In genomic region chr4:54449999-54450398, GRCh38 we compare ENCODE assay signal across 24 cellular contexts.
"Had no signal": no experiment of that assay in that cellular context is flagged by ENCODE, and none has a peak within 500 bp of the region (broad histone marks: within the 10 kb centered on the region; RNA-seq: fewer than 3 reads in every experiment).

No MANE protein-coding gene starts in this region.

- H3K4me3 ChIP-seq: left ventricle myocardium inferior, lung, mucosa of descending colon, ovary, skin epidermis, stomach, testis, thyroid gland, transverse colon, upper lobe of right lung, uterus had no signal

- H3K9me3 ChIP-seq: ovary, testis, thyroid gland, transverse colon, upper lobe of right lung, uterus had no signal

- H3K4me1 ChIP-seq: left ventricle myocardium inferior, stomach, testis, thyroid gland, transverse colon, upper lobe of right lung, uterus had no signal

- H3K27me3 ChIP-seq: ovary, stomach, testis, thyroid gland, transverse colon, upper lobe of right lung, uterus had no signal

- H3K36me3 ChIP-seq: left ventricle myocardium inferior, ovary, stomach, thyroid gland, transverse colon, upper lobe of right lung, uterus had no signal

- ATAC-seq: mucosa of descending colon; naive thymus-derived CD4-positive, alpha-beta T cell; natural killer cell treated with Interleukin-12 subunit alpha and Interleukin-12 subunit beta and Interleukin-15 and Interleukin-18, amount 100 ng/mL, for 72 hours; right cardiac atrium; sciatic nerve; stimulated activated naive B cell treated with anti-CD40 and anti-IgM and Interleukin-4, amounts not matched to agents 10 μg/mL and 1 μg/mL and 100 μg/mL, for 72 hours; stimulated activated naive CD8-positive, alpha-beta T cell treated with anti-CD3 and anti-CD28 coated beads, Interleukin-15, Interleukin-2, amounts not matched to agents 100 U/mL and 50 U/mL, for 24 hours; upper lobe of right lung had no signal

- H3K27ac ChIP-seq: left ventricle myocardium inferior, ovary, skin epidermis, stomach, testis, thyroid gland, transverse colon, upper lobe of right lung, uterus had no signal

- DNase-seq: islet precursor cell; left ventricle myocardium inferior; midbrain; mucosa of descending colon; naive thymus-derived CD4-positive, alpha-beta T cell; ovary; retina; right cardiac atrium; stimulated activated CD4-positive, alpha-beta T cell treated with anti-CD3 and anti-CD28 coated beads, Interleukin-12 subunit alpha, Interleukin-12 subunit beta, amount 100 ng/mL, for 4 hours; stimulated activated CD4-positive, alpha-beta T cell treated with anti-CD3 and anti-CD28 coated beads, Interleukin-15, amount 100 ng/mL, for 24 hours; stimulated activated CD4-positive, alpha-beta T cell treated with anti-CD3 and anti-CD28 coated beads, Interleukin-2, amount 100 ng/mL, for 24 hours; stimulated activated CD4-positive, alpha-beta T cell treated with anti-CD3 and anti-CD28 coated beads, Interleukin-4, amount 100 ng/mL, for 1 hour; stimulated activated naive B cell treated with anti-CD40 and anti-IgM and Interleukin-4, amounts not matched to agents 10 μg/mL and 1 μg/mL and 100 μg/mL, for 72 hours; stimulated activated naive CD8-positive, alpha-beta T cell treated with anti-CD3 and anti-CD28 coated beads, Interleukin-15, Interleukin-2, amounts not matched to agents 100 U/mL and 50 U/mL, for 24 hours; stomach; testis; thyroid gland; transverse colon; upper lobe of right lung; uterus had no signal
